ENCODE assay signal across 11 cellular contexts in genomic region chr4:41359069-41359769, GRCh38.
A peak's percentile ranks its signal among the peaks of the same experiment; 100 is the strongest.
DNase-seq lines count a peak whose midpoint lies in the region; ATAC-seq and TF ChIP-seq lines count a peak whose summit lies in the region.
"Had no signal": no experiment of that assay in that cellular context is flagged by ENCODE, and none has a peak within 500 bp of the region (broad histone marks: within the 10 kb centered on the region; RNA-seq: fewer than 3 reads in every experiment).

No MANE protein-coding gene starts in this region.

- WGBS in endodermal cell (ENCODE audit: insufficient coverage in 1 of 2, insufficient read length in 1 of 2), 2 experiments = 46 to 70% methylated on average over 13 to 14 of the region's 14 CpGs
- 79 to 88% (median 79%) methylated on average over 14 of the region's 14 CpGs for WGBS in psoas muscle, 3 donors

- peaks cover 45% of the 10 kb centered on the region for H3K27me3 ChIP-seq in endodermal cell (ENCODE audit: control insufficient read depth, insufficient read depth, low read length, poor library complexity, severe bottlenecking)
- no peaks in the 10 kb centered on the region for H3K27me3 ChIP-seq in psoas muscle (ENCODE audit: insufficient read depth in 3 of 3, low read length in 2 of 3)
- H3K27me3 ChIP-seq in CD8-positive, alpha-beta T cell (ENCODE audit: insufficient read depth, low read length) = peaks cover 6% of the 10 kb centered on the region

- ATAC-seq in psoas muscle = no peak
- ATAC-seq in HG03135 (IDR thresholded peaks at IDR 0.05; ENCODE audit: unreplicated experiment) = no peak
- no peak for ATAC-seq in GM18870 (IDR thresholded peaks at IDR 0.05; ENCODE audit: unreplicated experiment)
- ATAC-seq in CD8-positive, alpha-beta T cell = no peak
- ATAC-seq: naive thymus-derived CD4-positive, alpha-beta T cell had no signal

- H3K4me1 ChIP-seq in endodermal cell (ENCODE audit: control insufficient read depth, insufficient read depth, low read length) = peaks cover 14% of the 10 kb centered on the region
- peaks cover 14% of the 10 kb centered on the region for H3K4me1 ChIP-seq in psoas muscle
- H3K4me1 ChIP-seq in CD8-positive, alpha-beta T cell (ENCODE audit: insufficient read depth, low read length) = no peaks in the 10 kb centered on the region

- H3K27ac ChIP-seq in endodermal cell (ENCODE audit: low read depth, low read length) (no peak overlapping the region), psoas muscle (peak overlapping the region; percentile 90)
- H3K27ac ChIP-seq in CD8-positive, alpha-beta T cell (ENCODE audit: low read depth, low read length) = no peak overlapping the region

- H3K4me3 ChIP-seq in endodermal cell (ENCODE audit: low read length) (no peak overlapping the region), psoas muscle (no peak overlapping the region)
- H3K4me3 ChIP-seq in CD8-positive, alpha-beta T cell (ENCODE audit: low read depth, low read length) = no peak overlapping the region

- intact Hi-C loops in psoas muscle (cut with DNase I) = no loop called here
- intact Hi-C loops in CD8-positive, alpha-beta T cell (cut with DNase I, micrococcal nuclease) = no loop called here

- peak overlapping the region; percentile 56 for H3K4me3 Mint-ChIP-seq in endodermal cell
- no peak overlapping the region for H3K4me3 Mint-ChIP-seq in CD8-positive, alpha-beta T cell
- H3K4me3 Mint-ChIP-seq: T-helper 2 cell treated with Interferon-gamma antibody and Interleukin-4, amounts not matched to agents 5 μg/mL and 100 μg/mL, for 36 hours had no signal

- TF ChIP-seq CTCF in endodermal cell (conservative IDR thresholded peaks at IDR 0.05) = peak; percentile 78
- no peak for TF ChIP-seq CTCF in psoas muscle (IDR thresholded peaks at IDR 0.05)
- no peak for TF ChIP-seq CTCF in CD8-positive, alpha-beta T cell (IDR thresholded peaks at IDR 0.05)

- H3K36me3 Mint-ChIP-seq in endodermal cell (ENCODE audit: low read depth) = no peaks in the 10 kb centered on the region
- H3K36me3 Mint-ChIP-seq in CD8-positive, alpha-beta T cell = no peaks in the 10 kb centered on the region

- CTCF ChIA-PET in CD8-positive, alpha-beta T cell (lab: Charles Lee) = no interaction called here

- H3K9me3 Mint-ChIP-seq in endodermal cell = peaks cover 6% of the 10 kb centered on the region
- H3K9me3 Mint-ChIP-seq in CD8-positive, alpha-beta T cell = peaks cover 5% of the 10 kb centered on the region
- H3K9me3 Mint-ChIP-seq: T-helper 2 cell treated with Interferon-gamma antibody and Interleukin-4, amounts not matched to agents 5 μg/mL and 100 μg/mL, for 36 hours had no signal

- no peak overlapping the region for H3K27ac Mint-ChIP-seq in endodermal cell
- H3K27ac Mint-ChIP-seq in CD8-positive, alpha-beta T cell = no peak overlapping the region
- H3K27ac Mint-ChIP-seq: naive thymus-derived CD4-positive, alpha-beta T cell; T-helper 2 cell treated with Interferon-gamma antibody and Interleukin-4, amounts not matched to agents 5 μg/mL and 100 μg/mL, for 36 hours had no signal

- peaks cover 75% of the 10 kb centered on the region for H3K27me3 Mint-ChIP-seq in endodermal cell (ENCODE audit: insufficient read depth)
- H3K27me3 Mint-ChIP-seq in CD8-positive, alpha-beta T cell (ENCODE audit: low read depth) = peaks cover 35% of the 10 kb centered on the region

- H3K4me1 Mint-ChIP-seq in endodermal cell = peaks cover 40% of the 10 kb centered on the region
- H3K4me1 Mint-ChIP-seq in CD8-positive, alpha-beta T cell (ENCODE audit: low read depth) = no peaks in the 10 kb centered on the region

- peak; percentile 82 for DNase-seq in DMS 273 (lab: John Stamatoyannopoulos, UW; ENCODE audit: unreplicated experiment)
- peak; percentile 36 for DNase-seq in M059J (ENCODE audit: low read depth)
- peak; percentile 88 for DNase-seq in endodermal cell
- no peak for DNase-seq in psoas muscle
- no peak for DNase-seq in CD8-positive, alpha-beta T cell
- DNase-seq in activated T-cell treated with anti-CD3 and anti-CD28 coated beads for 4 hours = no peak
- DNase-seq: naive thymus-derived CD4-positive, alpha-beta T cell; NCI-H1048 had no signal

- POLR2A ChIA-PET in CD8-positive, alpha-beta T cell (lab: Charles Lee) = no interaction called here

- no peaks in the 10 kb centered on the region for H3K36me3 ChIP-seq in endodermal cell (ENCODE audit: control insufficient read depth, insufficient read depth, low read length)
- H3K36me3 ChIP-seq in psoas muscle (ENCODE audit: insufficient read depth in 1 of 2, low read depth in 1 of 2) = no peaks in the 10 kb centered on the region
- no peaks in the 10 kb centered on the region for H3K36me3 ChIP-seq in CD8-positive, alpha-beta T cell (ENCODE audit: insufficient read depth, low read length)

- H3K9me3 ChIP-seq in endodermal cell (ENCODE audit: control insufficient read depth, low read length) (no peaks in the 10 kb centered on the region), psoas muscle (no peaks in the 10 kb centered on the region)
- H3K9me3 ChIP-seq in CD8-positive, alpha-beta T cell (ENCODE audit: low read length) = no peaks in the 10 kb centered on the region

- no peak overlapping the region for H3K9ac ChIP-seq in endodermal cell (ENCODE audit: extremely low read depth, low read length, poor library complexity, severe bottlenecking)

Comparison
In these comparisons a context has a peak if more than half of its experiments do, and no peak if none do; other contexts are left out.
1. DNase-seq: peak in DMS 273 (single experiment), M059J (single experiment) and endodermal cell (single experiment); none in psoas muscle (0 of 2), CD8-positive, alpha-beta T cell (0 of 7) and activated T-cell treated with anti-CD3 and anti-CD28 coated beads for 4 hours (single experiment).